Comparison of ENCODE assay signal across 19 cellular contexts in the genomic region with DNA sequence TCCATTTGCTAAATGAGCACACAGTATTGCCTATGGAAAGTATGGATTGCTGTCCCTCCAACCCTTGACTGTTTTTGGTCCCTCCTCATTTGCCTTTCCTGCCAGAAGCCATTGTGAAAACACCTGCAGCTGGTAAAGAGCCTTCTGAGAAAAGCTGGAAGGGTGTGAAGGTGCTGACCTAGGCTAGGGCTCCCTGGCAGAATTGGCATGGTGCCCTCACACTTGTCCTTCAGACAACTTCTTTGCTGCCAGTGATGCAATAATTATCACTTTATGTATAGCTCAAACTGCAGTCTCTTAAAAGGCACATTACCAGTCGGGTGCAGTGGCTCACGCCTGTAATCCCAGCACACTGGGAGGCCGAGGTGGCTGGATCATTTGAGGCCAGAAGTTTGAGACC. TPM values are rescaled to one million over a fixed set of nuclear protein-coding genes. Genes with fewer than 3 reads are reported as not detected.
A peak's percentile ranks its signal among the peaks of the same experiment; 100 is the strongest.
DNase-seq lines count a peak whose midpoint lies in the region; ATAC-seq, FAIRE-seq and TF ChIP-seq lines count a peak whose summit lies in the region.
"Had no signal": no experiment of that assay in that cellular context is flagged by ENCODE, and none has a peak within 500 bp of the region (broad histone marks: within the 10 kb centered on the region; RNA-seq: fewer than 3 reads in every experiment).

No MANE protein-coding gene starts in this region.

- H3K27me3 Mint-ChIP-seq in activated CD4-positive, alpha-beta T cell treated with anti-CD3 and anti-CD28 coated beads, Interleukin-2, amount 10 ng/mL, durations not matched to agents 7 days and 5 days, result no peaks in the 10 kb centered on the region

- 98% methylated on average over 3 of the region's 3 CpGs for WGBS in GM12878 (ENCODE audit: insufficient coverage, insufficient replicate concordance, low lambda C conversion rate, missing lambda C conversion rate)
- no CpG with 5 or more reads among the region's 3 CpGs for WGBS in trophoblast cell (ENCODE audit: extremely low coverage, insufficient coverage, insufficient read length)
- WGBS in prostate gland, result 90% methylated on average over 3 of the region's 3 CpGs

- SMC1A ChIA-PET in GM12878 (lab: Charles Lee; ENCODE audit: uncharacterized antibody, unreplicated experiment), result interaction anchor here (1.3 kb wide), 1 partner anchor 23 kb away, joined by 3 read pairs; no protein-coding TSS in a partner anchor

- H3K79me2 ChIP-seq in GM12878 (ENCODE audit: control insufficient read depth, insufficient read depth, low read length) (peaks cover 44% of the 10 kb centered on the region), trophoblast cell (ENCODE audit: control insufficient read depth, insufficient read depth, low read length, poor library complexity) (peaks cover 5% of the 10 kb centered on the region)

- H3K18ac ChIP-seq in trophoblast cell (ENCODE audit: low read length), result no peak overlapping the region

- no peaks in the 10 kb centered on the region for H3K27me3 ChIP-seq in GM12878 (replicated peaks in 1 of 2; ENCODE audit: control insufficient read depth in 2 of 2, insufficient read depth in 2 of 2, low read length in 1 of 2)
- no peaks in the 10 kb centered on the region for H3K27me3 ChIP-seq in trophoblast cell (ENCODE audit: insufficient read depth, low read length)
- no peaks in the 10 kb centered on the region for H3K27me3 ChIP-seq in prostate gland (replicated peaks; ENCODE audit: insufficient read depth)

- H3K4me1 ChIP-seq in GM12878 (ENCODE audit: control insufficient read depth, insufficient read depth, low read length) (peaks cover 18% of the 10 kb centered on the region), trophoblast cell (ENCODE audit: control insufficient read depth in 1 of 2, insufficient read depth in 2 of 2, low read length in 2 of 2) (peaks cover 5 to 8% of the 10 kb centered on the region in 2 experiments), prostate gland (replicated peaks) (peaks cover 6% of the 10 kb centered on the region)

- H3K4me1 Mint-ChIP-seq in activated CD4-positive, alpha-beta T cell treated with anti-CD3 and anti-CD28 coated beads, Interleukin-2, amount 10 ng/mL, durations not matched to agents 7 days and 5 days, result peaks cover 48% of the 10 kb centered on the region

- H4K20me1 ChIP-seq in GM12878 (ENCODE audit: control insufficient read depth, insufficient read depth), result no peaks in the 10 kb centered on the region

- FAIRE-seq in GM12878 (lab: Jason Lieb, UNC), result no peak
- FAIRE-seq: frontal cortex had no signal

- no peak overlapping the region for H2BK5ac ChIP-seq in trophoblast cell (ENCODE audit: low read depth, low read length, poor library complexity)

- no peak for TF ChIP-seq RAD21 in GM12878 (IDR thresholded peaks at IDR 0.05; ENCODE audit: insufficient read depth, low read depth, low read length)

- no peak for TF ChIP-seq POLR2A in GM12878 (IDR thresholded peaks at IDR 0.05; ENCODE audit: low read depth, low read length)
- TF ChIP-seq POLR2A in prostate gland (IDR thresholded peaks at IDR 0.05), result no peak

- H3K14ac ChIP-seq in trophoblast cell (ENCODE audit: low read length), result no peak overlapping the region

- no peak overlapping the region for H4K91ac ChIP-seq in trophoblast cell (ENCODE audit: low read depth, low read length)

- H2BK12ac ChIP-seq in trophoblast cell (ENCODE audit: low read length), result no peak overlapping the region

- H3K9ac ChIP-seq in GM12878 (ENCODE audit: control insufficient read depth, insufficient read depth, low read length) (no peak overlapping the region), trophoblast cell (ENCODE audit: low read length) (peak overlapping the region; percentile 38)

- RAD21 ChIA-PET in GM12878 (lab: Charles Lee; ENCODE audit: unreplicated experiment), result interaction anchor here (0.7 to 1.5 kb wide), 2 partner anchors 24 to 118 kb away, joined by 3 read pairs; no protein-coding TSS in a partner anchor

- POLR2A ChIA-PET in activated CD4-positive, alpha-beta T cell treated with anti-CD3 and anti-CD28 coated beads, Interleukin-2, amount 10 ng/mL, durations not matched to agents 7 days and 5 days (lab: Charles Lee), result no interaction called here
- POLR2A ChIA-PET in GM12878 (lab: Charles Lee), result no interaction called here

- H3K27ac ChIP-seq in GM12878 (ENCODE audit: control insufficient read depth, insufficient read depth) (no peak overlapping the region), trophoblast cell (ENCODE audit: low read depth, low read length) (no peak overlapping the region), prostate gland (no peak overlapping the region)

- H2BK120ac ChIP-seq in trophoblast cell (ENCODE audit: insufficient read depth, low read length, poor library complexity), result no peak overlapping the region

- no peak for TF ChIP-seq CTCF in GM12878 (IDR thresholded peaks at IDR 0.05 in 2 of 3, conservative IDR thresholded peaks at IDR 0.05 in 1 of 3; ENCODE audit: control insufficient read depth in 2 of 3, extremely low read depth in 1 of 3, insufficient read depth in 1 of 3, low read depth in 3 of 3, low read length in 3 of 3)
- no peak for TF ChIP-seq CTCF in prostate gland (IDR thresholded peaks at IDR 0.05)

- H3K9me3 Mint-ChIP-seq in activated CD4-positive, alpha-beta T cell treated with anti-CD3 and anti-CD28 coated beads, Interleukin-2, amount 10 ng/mL, durations not matched to agents 7 days and 5 days, result peaks cover 2% of the 10 kb centered on the region

- H3K4me3 ChIP-seq in GM12878 (no peak overlapping the region), trophoblast cell (ENCODE audit: low read depth, low read length) (no peak overlapping the region), prostate gland (no peak overlapping the region)
- H3K4me3 ChIP-seq: HAP-1, smooth muscle cell had no signal

- in situ Hi-C loops in GM12878 (cut with MboI), result no loop called here

- H3K4me2 ChIP-seq in GM12878 (ENCODE audit: control insufficient read depth, insufficient read depth), result 0 out of 2 replicates have a peak overlapping the region, but pooled peaks have one; percentile 1
- no peak overlapping the region for H3K4me2 ChIP-seq in trophoblast cell (ENCODE audit: low read length)
- H3K4me2 ChIP-seq: smooth muscle cell had no signal

- no peak overlapping the region for H3K4me3 Mint-ChIP-seq in activated CD4-positive, alpha-beta T cell treated with anti-CD3 and anti-CD28 coated beads, Interleukin-2, amount 10 ng/mL, durations not matched to agents 7 days and 5 days

- H3K9me3 ChIP-seq in GM12878 (replicated peaks; ENCODE audit: control insufficient read depth, insufficient read depth, low read length) (no peaks in the 10 kb centered on the region), trophoblast cell (ENCODE audit: insufficient read depth, low read depth, low read length) (no peaks in the 10 kb centered on the region), prostate gland (no peaks in the 10 kb centered on the region)
- H3K9me3 ChIP-seq: HAP-1 had no signal

- H3K36me3 Mint-ChIP-seq in activated CD4-positive, alpha-beta T cell treated with anti-CD3 and anti-CD28 coated beads, Interleukin-2, amount 10 ng/mL, durations not matched to agents 7 days and 5 days (ENCODE audit: low read depth), result peaks cover 24% of the 10 kb centered on the region

- H3K23ac ChIP-seq in trophoblast cell (ENCODE audit: low read length), result no peak overlapping the region

- H3K27ac Mint-ChIP-seq in activated CD4-positive, alpha-beta T cell treated with anti-CD3 and anti-CD28 coated beads, Interleukin-2, amount 10 ng/mL, durations not matched to agents 7 days and 5 days, result peak overlapping the region; percentile 36

- H4K8ac ChIP-seq in trophoblast cell (ENCODE audit: low read depth, low read length), result no peak overlapping the region

- intact Hi-C loops in GM12878 (cut with micrococcal nuclease; ENCODE audit: unreplicated experiment) (no loop called here), prostate gland (cut with DNase I) (no loop called here)

- no peaks in the 10 kb centered on the region for H3K36me3 ChIP-seq in GM12878 (ENCODE audit: control insufficient read depth in 2 of 2, insufficient read depth in 2 of 2, low read length in 1 of 2)
- H3K36me3 ChIP-seq in trophoblast cell (ENCODE audit: control insufficient read depth in 1 of 2, insufficient read depth in 2 of 2, low read length in 2 of 2), result no peaks in the 10 kb centered on the region
- H3K36me3 ChIP-seq in prostate gland, result no peaks in the 10 kb centered on the region
- H3K36me3 ChIP-seq: HAP-1 had no signal

- H2AFZ ChIP-seq in GM12878 (ENCODE audit: control insufficient read depth, low read depth, low read length) (no peak overlapping the region), trophoblast cell (ENCODE audit: insufficient read depth, low read length, poor library complexity) (no peak overlapping the region)

- no peak for DNase-seq in activated CD4-positive, alpha-beta T cell treated with anti-CD3 and anti-CD28 coated beads, Interleukin-2, amount 10 ng/mL, durations not matched to agents 7 days and 5 days
- DNase-seq in activated CD4-positive, alpha-beta T cell treated with anti-CD3 and anti-CD28 coated beads for 1 hour, result no peak
- DNase-seq in NCI-H1105 treated with DMSO at 0.1 percent for 48 hours (lab: John Stamatoyannopoulos, UW), result peak; percentile 42
- no peak for DNase-seq in GM12878 (ENCODE audit: low read depth, low spot score)
- DNase-seq in trophoblast cell, result no peak
- DNase-seq in SIG-M5 (lab: John Stamatoyannopoulos, UW), result no peak
- no peak for DNase-seq in prostate gland (ENCODE audit: low spot score)
- no peak for DNase-seq in NOMO-1 treated with DMSO at 0.1 percent for 48 hours (lab: John Stamatoyannopoulos, UW; ENCODE audit: unreplicated experiment)
- DNase-seq: activated CD4-positive, alpha-beta T cell treated with anti-CD3 and anti-CD28 coated beads for 4 hours; activated CD8-positive, alpha-beta memory T cell treated with anti-CD3 and anti-CD28 coated beads, Interleukin-2, amount 50 U/mL, for 4 hours; activated gamma-delta T cell; amygdala; C1 segment of cervical spinal cord; DMS153; NCI-H774; stimulated activated CD4-positive, alpha-beta T cell treated with anti-CD3 and anti-CD28 coated beads, Interleukin-4, amount 100 ng/mL, for 1 hour had no signal

- ATAC-seq in GM12878, result no peak

- BruUV-seq in GM12878 (replicated peaks; lab: Mats Ljungman, UMichigan), result no TSS peak

- no peak overlapping the region for H2AK5ac ChIP-seq in trophoblast cell (ENCODE audit: low read length)

- H3K79me1 ChIP-seq in trophoblast cell (ENCODE audit: low read length), result peaks cover 8% of the 10 kb centered on the region

- no peak overlapping the region for H3K4ac ChIP-seq in trophoblast cell (ENCODE audit: low read depth, low read length)

- no peak overlapping the region for H4K12ac ChIP-seq in trophoblast cell (ENCODE audit: low read depth, low read length)

- CTCF ChIA-PET in activated CD4-positive, alpha-beta T cell treated with anti-CD3 and anti-CD28 coated beads, Interleukin-2, amount 10 ng/mL, durations not matched to agents 7 days and 5 days (lab: Charles Lee), result interaction anchor here (0.7 to 2.1 kb wide), 2 partner anchors 26 to 89 kb away, joined by 3 to 8 read pairs; partner anchors contain the start of gene PCBD2
- CTCF ChIA-PET in GM12878 (lab: Yijun Ruan, JAX), result interaction anchor here (1.0 kb wide), 1 partner anchor 14 kb away, joined by 3 read pairs; no protein-coding TSS in a partner anchor

- no peak for TF ChIP-seq EP300 in GM12878 (IDR thresholded peaks at IDR 0.05; ENCODE audit: borderline replicate concordance in 1 of 2, control insufficient read depth in 1 of 2, low read depth in 2 of 2, low read length in 2 of 2)

RNA-seq across cellular contexts. Expression of gene TXNDC15, which starts 4.2 kb away (rescaled TPM):
- total RNA-seq in activated CD4-positive, alpha-beta T cell treated with anti-CD3 and anti-CD28 coated beads, Interleukin-2, amount 10 ng/mL, durations not matched to agents 7 days and 5 days, result 10 to 100 TPM; 40.6 to 50.0 TPM
- total RNA-seq in GM12878 (2013; cell fraction: nucleolus; rRNA removed), result 51.0 and 53.7 TPM in 2 replicates
- total RNA-seq in GM12878 (2014; rRNA removed) (27.4 and 31.3 TPM in 2 replicates), GM12878 (2014; rRNA removed; fragmentation: Illumina TruSeq; extraction: Trizol) (52.1 and 53.0 TPM in 2 replicates), GM12878 (2021) (39.3 and 40.7 TPM in 2 replicates), prostate gland (100 to 1,000 TPM in 1 of 2 donors, 10 to 100 TPM in 1; 76.1 to 132 TPM)
- 22.9 TPM for polyA plus RNA-seq in GM12878 (2011; ENCODE audit: low read depth)
- polyA plus RNA-seq in GM12878 (2011; rRNA removed) (35.5 and 49.9 TPM in 2 replicates), GM12878 (2014; fragmentation: Illumina TruSeq; extraction: Trizol) (33.4 and 40.0 TPM in 2 replicates), GM12878 (2014; fragmentation: Nextera tagmentation; extraction: Ambion mirVana) (10 to 100 TPM in 1 of 2 experiments, 1 to 10 TPM in 1; 8.1 to 17.9 TPM), GM12878 (2014; rRNA removed) (45.6 and 60.6 TPM in 2 replicates), GM12878 (2016; fragmentation: Nextera tagmentation; extraction: Ambion mirVana) (10 to 100 TPM; 45.8 to 47.1 TPM)
- 37.2 and 64.1 TPM in 2 replicates for polyA plus RNA-seq in GM12878 (2011; cell fraction: cytosol; rRNA removed)
- 20.7 and 27.2 TPM in 2 replicates for polyA plus RNA-seq in GM12878 (2011; cell fraction: nucleus; rRNA removed)
- 28.2 and 36.9 TPM in 2 replicates for polyA plus RNA-seq in GM12878 (2012)
- 39.1 and 48.5 TPM in 2 replicates for polyA minus RNA-seq in GM12878 (2011; rRNA and poly(A)+ RNA removed)
- polyA minus RNA-seq in GM12878 (2011; cell fraction: cytosol; rRNA and poly(A)+ RNA removed), result 11.3 and 12.7 TPM in 2 replicates
- polyA minus RNA-seq in GM12878 (2011; cell fraction: nucleus; rRNA and poly(A)+ RNA removed), result 4.5 and 9.9 TPM in 2 replicates
- polyA plus RNA-seq in trophoblast cell (2013), result 33.7 and 34.0 TPM in 2 replicates

RNA-seq across cellular contexts. Expression of gene PCBD2, which starts 26.5 kb away (rescaled TPM):
- total RNA-seq in activated CD4-positive, alpha-beta T cell treated with anti-CD3 and anti-CD28 coated beads, Interleukin-2, amount 10 ng/mL, durations not matched to agents 7 days and 5 days, result 10 to 100 TPM; 15.4 to 15.7 TPM
- total RNA-seq in GM12878 (2013; cell fraction: nucleolus; rRNA removed), result 5.3 and 9.1 TPM in 2 replicates
- 6.6 and 7.5 TPM in 2 replicates for total RNA-seq in GM12878 (2014; rRNA removed)
- total RNA-seq in GM12878 (2014; rRNA removed; fragmentation: Illumina TruSeq; extraction: Trizol), result 4.8 and 5.7 TPM in 2 replicates
- 6.0 and 7.4 TPM in 2 replicates for total RNA-seq in GM12878 (2021)
- 3.2 TPM for polyA plus RNA-seq in GM12878 (2011; ENCODE audit: low read depth)
- polyA plus RNA-seq in GM12878 (2011; rRNA removed), result 6.8 and 8.3 TPM in 2 replicates
- polyA plus RNA-seq in GM12878 (2011; cell fraction: cytosol; rRNA removed), result 4.1 and 4.8 TPM in 2 replicates
- 2.6 and 3.7 TPM in 2 replicates for polyA plus RNA-seq in GM12878 (2011; cell fraction: nucleus; rRNA removed)
- polyA plus RNA-seq in GM12878 (2012), result 4.5 and 4.6 TPM in 2 replicates
- polyA plus RNA-seq in GM12878 (2014; fragmentation: Illumina TruSeq; extraction: Trizol), result 5.4 and 7.0 TPM in 2 replicates
- polyA plus RNA-seq in GM12878 (2014; fragmentation: Nextera tagmentation; extraction: Ambion mirVana), result 1 to 10 TPM; 6.7 to 7.0 TPM
- 4.3 and 6.5 TPM in 2 replicates for polyA plus RNA-seq in GM12878 (2014; rRNA removed)
- 10 to 100 TPM; 10.8 to 13.6 TPM for polyA plus RNA-seq in GM12878 (2016; fragmentation: Nextera tagmentation; extraction: Ambion mirVana)
- 2.3 and 2.8 TPM in 2 replicates for polyA minus RNA-seq in GM12878 (2011; rRNA and poly(A)+ RNA removed)
- 1.7 and 2.7 TPM in 2 replicates for polyA minus RNA-seq in GM12878 (2011; cell fraction: cytosol; rRNA and poly(A)+ RNA removed)
- polyA minus RNA-seq in GM12878 (2011; cell fraction: nucleus; rRNA and poly(A)+ RNA removed), result 1.6 and 2.7 TPM in 2 replicates
- polyA plus RNA-seq in trophoblast cell (2013), result 3.4 and 3.7 TPM in 2 replicates
- total RNA-seq in prostate gland, result 1 to 10 TPM; 7.4 to 9.4 TPM

RNA-seq across cellular contexts. Expression of gene C5orf24, which starts 32.6 kb away (rescaled TPM):
- 10 to 100 TPM; 30.1 to 33.0 TPM for total RNA-seq in activated CD4-positive, alpha-beta T cell treated with anti-CD3 and anti-CD28 coated beads, Interleukin-2, amount 10 ng/mL, durations not matched to agents 7 days and 5 days
- total RNA-seq in GM12878 (2013; cell fraction: nucleolus; rRNA removed), result 56.4 and 64.1 TPM in 2 replicates
- 12.9 and 14.6 TPM in 2 replicates for total RNA-seq in GM12878 (2014; rRNA removed)
- total RNA-seq in GM12878 (2014; rRNA removed; fragmentation: Illumina TruSeq; extraction: Trizol), result 15.0 and 15.8 TPM in 2 replicates
- 12.8 and 15.6 TPM in 2 replicates for total RNA-seq in GM12878 (2021)
- 29.2 TPM for polyA plus RNA-seq in GM12878 (2011; ENCODE audit: low read depth)
- 26.8 and 37.7 TPM in 2 replicates for polyA plus RNA-seq in GM12878 (2011; rRNA removed)
- polyA plus RNA-seq in GM12878 (2011; cell fraction: cytosol; rRNA removed), result 8.4 and 10.4 TPM in 2 replicates
- 19.6 and 23.2 TPM in 2 replicates for polyA plus RNA-seq in GM12878 (2011; cell fraction: nucleus; rRNA removed)
- 11.3 and 13.8 TPM in 2 replicates for polyA plus RNA-seq in GM12878 (2012)
- polyA plus RNA-seq in GM12878 (2014; fragmentation: Illumina TruSeq; extraction: Trizol), result 16.5 and 21.6 TPM in 2 replicates
- 1 to 10 TPM; 5.4 to 5.6 TPM for polyA plus RNA-seq in GM12878 (2014; fragmentation: Nextera tagmentation; extraction: Ambion mirVana)
- polyA plus RNA-seq in GM12878 (2014; rRNA removed), result 18.2 and 23.1 TPM in 2 replicates
- polyA plus RNA-seq in GM12878 (2016; fragmentation: Nextera tagmentation; extraction: Ambion mirVana), result 10 to 100 TPM; 15.6 to 16.3 TPM
- polyA minus RNA-seq in GM12878 (2011; rRNA and poly(A)+ RNA removed), result 21.7 and 25.1 TPM in 2 replicates
- 5.5 and 6.3 TPM in 2 replicates for polyA minus RNA-seq in GM12878 (2011; cell fraction: cytosol; rRNA and poly(A)+ RNA removed)
- 23.7 and 36.5 TPM in 2 replicates for polyA minus RNA-seq in GM12878 (2011; cell fraction: nucleus; rRNA and poly(A)+ RNA removed)
- 29.2 and 29.5 TPM in 2 replicates for polyA plus RNA-seq in trophoblast cell (2013)
- total RNA-seq in prostate gland, result 10 to 100 TPM; 30.4 to 39.5 TPM
